Comparison of ENCODE assay signal across 3 cellular contexts in genomic region chr9:113406353-113406752, GRCh38. TPM values are rescaled to one million over a fixed set of nuclear protein-coding genes. Genes with fewer than 3 reads are reported as not detected.
"Had no signal": no experiment of that assay in that cellular context is flagged by ENCODE, and none has a peak within 500 bp of the region (broad histone marks: within the 10 kb centered on the region; RNA-seq: fewer than 3 reads in every experiment).

No MANE protein-coding gene starts in this region.

RNA-seq across cellular contexts. Expression of gene C9orf43, which starts 4.2 kb away (rescaled TPM):
- total RNA-seq: upper lobe of right lung had no signal

RNA-seq across cellular contexts. Expression of gene BSPRY, which starts 57.0 kb away (rescaled TPM):
- total RNA-seq: fibroblast of lung, lung microvascular endothelial cell had no signal
- polyA plus RNA-seq: fibroblast of lung had no signal
